Comparison of ENCODE assay signal across 12 cellular contexts in the genomic region with DNA sequence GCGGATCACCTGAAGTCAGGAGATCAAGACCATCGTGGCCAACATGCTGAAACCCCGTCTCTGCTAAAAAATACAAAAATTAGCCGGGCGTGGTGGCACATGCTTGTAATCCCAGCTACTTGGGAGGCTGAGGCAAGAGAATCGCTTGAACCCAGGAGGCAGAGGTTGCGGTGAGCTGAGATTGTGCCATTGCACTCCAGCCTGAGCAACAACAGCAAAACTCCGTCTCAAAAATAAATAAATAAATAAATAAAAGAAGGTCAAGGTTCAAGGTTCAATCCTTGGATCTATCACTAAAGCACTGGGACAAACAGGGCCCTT. TPM values are rescaled to one million over a fixed set of nuclear protein-coding genes. Genes with fewer than 3 reads are reported as not detected.
DNase-seq lines count a peak whose midpoint lies in the region; ATAC-seq, FAIRE-seq and TF ChIP-seq lines count a peak whose summit lies in the region.
"Not testable (repeated sequence)": the region's sequence is repeated elsewhere in the genome, so short reads cannot be mapped to it uniquely, and the experiment has no call there.
"Had no signal": no experiment of that assay in that cellular context is flagged by ENCODE, and none has a peak within 500 bp of the region (broad histone marks: within the 10 kb centered on the region; RNA-seq: fewer than 3 reads in every experiment).

No MANE protein-coding gene starts in this region.

- not testable (repeated sequence) for H3K36me3 ChIP-seq in BLaER1 treated with 17β-estradiol and CSF1 and Interleukin-3, amounts not matched to agents 10 nM and 100 nM; WERI-Rb-1; heart left ventricle; HepG2 (replicated peaks in 1 of 2; ENCODE audit: control insufficient read depth in 1 of 2, insufficient read depth in 2 of 2, low read length in 2 of 2); psoas muscle (ENCODE audit: insufficient read depth in 1 of 2, low read depth in 1 of 2); stomach

- WGBS in heart left ventricle, 4 donors, result 78 to 97% (median 93%) methylated on average over 8 of the region's 8 CpGs
- 14% methylated on average over 8 of the region's 8 CpGs for WGBS in HepG2 (ENCODE audit: low lambda C conversion rate)
- WGBS in psoas muscle, 3 donors, result 84 to 92% (median 87%) methylated on average over 8 of the region's 8 CpGs
- 74 to 85% (median 80%) methylated on average over 8 of the region's 8 CpGs for WGBS in stomach, 5 donors

- H4K20me1 ChIP-seq in BLaER1 treated with 17β-estradiol and CSF1 and Interleukin-3, amounts not matched to agents 10 nM and 100 nM; HepG2 (ENCODE audit: insufficient read depth, low read length): not testable (repeated sequence)

- CTCF ChIA-PET in RWPE1 (lab: Yijun Ruan, JAX), result interaction anchor here (0.6 to 0.8 kb wide), 3 partner anchors 22 to 97 kb away, joined by 3 to 5 read pairs (median 4); no protein-coding TSS in a partner anchor
- CTCF ChIA-PET in HepG2 (lab: Yijun Ruan, JAX; ENCODE audit: low intra/inter-chr PET ratio, low total read pairs), result interaction anchor here (1.1 to 1.2 kb wide), 2 partner anchors 22 to 32 kb away, joined by 3 to 4 read pairs; no protein-coding TSS in a partner anchor

- H3K4me1 ChIP-seq in BLaER1 treated with 17β-estradiol and CSF1 and Interleukin-3, amounts not matched to agents 10 nM and 100 nM, result peaks cover 50 to 100% (median 86%) of the 10 kb centered on the region in 10 experiments
- peaks cover 5 to 62% (median 49%) of the 10 kb centered on the region in 12 donors for H3K4me1 ChIP-seq in heart left ventricle
- peaks cover 91% of the 10 kb centered on the region for H3K4me1 ChIP-seq in HepG2 (ENCODE audit: insufficient read depth, low read length)
- peaks cover 29% of the 10 kb centered on the region for H3K4me1 ChIP-seq in psoas muscle
- H3K4me1 ChIP-seq in stomach, result peaks cover 35 to 64% (median 50%) of the 10 kb centered on the region in 4 donors

- FAIRE-seq in HepG2 (lab: Jason Lieb, UNC), result not testable (repeated sequence)

- not testable (repeated sequence) for H2AFZ ChIP-seq in HepG2 (ENCODE audit: low read length)

- H3K27me3 ChIP-seq in BLaER1 treated with 17β-estradiol and CSF1 and Interleukin-3, amounts not matched to agents 10 nM and 100 nM, result peaks cover 0 to 17% (median 0%) of the 10 kb centered on the region in 11 experiments; a peak in 3 of 22 replicates
- H3K27me3 ChIP-seq in WERI-Rb-1 (ENCODE audit: insufficient read depth, low read depth, severe bottlenecking); heart left ventricle; psoas muscle (ENCODE audit: insufficient read depth in 3 of 3, low read length in 2 of 3): not testable (repeated sequence)
- H3K27me3 ChIP-seq in HepG2 (ENCODE audit: control insufficient read depth in 1 of 2, insufficient read depth in 2 of 2, low read length in 2 of 2) (peaks cover 4 to 11% of the 10 kb centered on the region in 2 experiments), stomach (peaks cover 0 to 24% (median 0%) of the 10 kb centered on the region in 3 donors)

- intact Hi-C loops in heart left ventricle (cut with DNase I) (loop anchor here in 2 of 10 donors (10.0 kb wide), 2 partner anchors 99 to 189 kb away; a partner anchor contains a TSS), HepG2 (cut with micrococcal nuclease; ENCODE audit: unreplicated experiment) (loop anchor here (2.0 kb wide), 1 partner anchor 61 kb away; no protein-coding TSS in a partner anchor)
- intact Hi-C loops in psoas muscle (cut with DNase I); stomach (cut with DNase I; ENCODE audit: low total_unique reads): not testable (repeated sequence)

- H3K4me3 ChIP-seq in BLaER1 treated with 17β-estradiol and CSF1 and Interleukin-3, amounts not matched to agents 10 nM and 100 nM; WERI-Rb-1 (ENCODE audit: low read depth, low read length); heart left ventricle; psoas muscle; stomach: not testable (repeated sequence)
- peak overlapping the region in 1 of 3 experiments; percentile 70; a peak in 3 of 6 replicates for H3K4me3 ChIP-seq in HepG2 (replicated peaks in 1 of 3; ENCODE audit: insufficient read depth in 1 of 3, low read depth in 2 of 3, low read length in 3 of 3)

- H3K27ac ChIP-seq in BLaER1 treated with 17β-estradiol and CSF1 and Interleukin-3, amounts not matched to agents 10 nM and 100 nM, result peak overlapping the region in 8 of 11 experiments; percentile 63 to 84 (median 75); a peak in 16 of 22 replicates
- peak overlapping the region; percentile 86 for H3K27ac ChIP-seq in RWPE1
- H3K27ac ChIP-seq in WERI-Rb-1, result peak overlapping the region; percentile 54; the same call in 1 of the 2 replicates
- peak overlapping the region in 10 of 12 donors; percentile 46 to 81 (median 62) for H3K27ac ChIP-seq in heart left ventricle
- H3K27ac ChIP-seq in HepG2 (ENCODE audit: extremely low read length, insufficient read depth, low read length), result peak overlapping the region; percentile 62
- peak overlapping the region; percentile 36 for H3K27ac ChIP-seq in psoas muscle
- peak overlapping the region; percentile 28 to 68 (median 66) for H3K27ac ChIP-seq in stomach

- not testable (repeated sequence) for ATAC-seq in heart left ventricle, HepG2, psoas muscle

- not testable (repeated sequence) for BruUV-seq in HepG2 (replicated peaks; lab: Mats Ljungman, UMichigan)

- TF ChIP-seq CTCF in RWPE1 (conservative IDR thresholded peaks at IDR 0.05; ENCODE audit: low read depth); WERI-Rb-1 (IDR thresholded peaks at IDR 0.05; ENCODE audit: low read depth, low read length); heart left ventricle (IDR thresholded peaks at IDR 0.05); HepG2 (CRISPR knock-in tag; IDR thresholded peaks at IDR 0.05); psoas muscle (IDR thresholded peaks at IDR 0.05); stomach (IDR thresholded peaks at IDR 0.05): not testable (repeated sequence)

- not testable (repeated sequence) for TF ChIP-seq RAD21 in HepG2 (CRISPR knock-in tag; IDR thresholded peaks at IDR 0.05)

- in situ Hi-C loops in HepG2 (cut with HindIII; ENCODE audit: extremely low pct_ligation_motif_present, low pct_unique_long_range_greater_than_20kb), result not testable (repeated sequence)

- POLR2A ChIA-PET in RWPE1 (lab: Yijun Ruan, JAX; ENCODE audit: low non-redundant PET), result not testable (repeated sequence)
- POLR2A ChIA-PET in HepG2 (lab: Yijun Ruan, JAX), result interaction anchor here (1.0 to 5.7 kb wide), 15 partner anchors 8 to 146 kb away, joined by 3 to 50 read pairs (median 7); a partner anchor contains a TSS

- peak overlapping the region; percentile 36 to 99 (median 93); a peak in 21 of 22 replicates for H3K4me2 ChIP-seq in BLaER1 treated with 17β-estradiol and CSF1 and Interleukin-3, amounts not matched to agents 10 nM and 100 nM
- peak overlapping the region; percentile 96 for H3K4me2 ChIP-seq in HepG2 (ENCODE audit: low read depth, low read length)

- peak overlapping the region in 8 of 11 experiments; percentile 47 to 78 (median 60); a peak in 14 of 22 replicates for H3K9ac ChIP-seq in BLaER1 treated with 17β-estradiol and CSF1 and Interleukin-3, amounts not matched to agents 10 nM and 100 nM
- H3K9ac ChIP-seq in HepG2 (ENCODE audit: insufficient read depth, low read depth, low read length), result not testable (repeated sequence)

- TF ChIP-seq POLR2A in heart left ventricle (IDR thresholded peaks at IDR 0.05); HepG2 (IDR thresholded peaks at IDR 0.05; ENCODE audit: insufficient read depth in 1 of 2, low read depth in 2 of 2, low read length in 2 of 2); stomach (IDR thresholded peaks at IDR 0.05): not testable (repeated sequence)

- peak in 1 of 2 experiments; percentile 4; a peak in 1 of 4 replicates for TF ChIP-seq EP300 in HepG2 (IDR thresholded peaks at IDR 0.05; ENCODE audit: low read depth in 2 of 2, low read length in 2 of 2)
- TF ChIP-seq EP300 in HepG2 (CRISPR knock-in tag; IDR thresholded peaks at IDR 0.05; ENCODE audit: borderline replicate concordance); stomach (IDR thresholded peaks at IDR 0.05): not testable (repeated sequence)

- not testable (repeated sequence) for H3K79me2 ChIP-seq in HepG2 (ENCODE audit: insufficient read depth, low read length)

- not testable (repeated sequence) for H3K9me3 ChIP-seq in BLaER1 treated with 17β-estradiol and CSF1 and Interleukin-3, amounts not matched to agents 10 nM and 100 nM (replicated peaks in 1 of 11); WERI-Rb-1 (ENCODE audit: severe bottlenecking); heart left ventricle; HepG2 (ENCODE audit: low read length); psoas muscle; stomach

- DNase-seq in RWPE1 (ENCODE audit: low spot score); WERI-Rb-1; heart left ventricle; HepG2 (ENCODE audit: low spot score); psoas muscle; stomach: not testable (repeated sequence)

RNA-seq across cellular contexts. Expression of a gene that starts 12.0 kb away (rescaled TPM):
- 10 to 100 TPM; 11.8 to 37.9 (median 21.9) TPM for total RNA-seq in heart left ventricle
- 10 to 100 TPM; 16.7 to 25.9 TPM for polyA plus RNA-seq in heart left ventricle
- total RNA-seq in HepG2 (2016; rRNA removed; fragmentation: Illumina TruSeq; extraction: Trizol), result 27.1 and 28.9 TPM in 2 replicates
- total RNA-seq in HepG2 (2016; cell fraction: cytosol; rRNA removed; fragmentation: Illumina TruSeq; extraction: Trizol; ENCODE audit: low read depth), result 5.2 and 8.2 TPM in 2 replicates
- total RNA-seq in HepG2 (2016; cell fraction: insoluble cytoplasmic fraction; rRNA removed; fragmentation: Illumina TruSeq; extraction: Trizol), result 25.6 and 28.4 TPM in 2 replicates
- total RNA-seq in HepG2 (2016; cell fraction: membrane; rRNA removed; fragmentation: Illumina TruSeq; extraction: Trizol), result 16.6 and 21.7 TPM in 2 replicates
- 14.7 and 17.2 TPM in 2 replicates for total RNA-seq in HepG2 (2016; cell fraction: nucleus; rRNA removed; fragmentation: Illumina TruSeq; extraction: Trizol)
- 18.9 and 23.3 TPM in 2 replicates for polyA plus RNA-seq in HepG2 (2011; rRNA removed)
- 19.3 and 25.5 TPM in 2 replicates for polyA plus RNA-seq in HepG2 (2011; cell fraction: cytosol; rRNA removed)
- polyA plus RNA-seq in HepG2 (2011; cell fraction: nucleus; rRNA removed), result 17.6 and 23.0 TPM in 2 replicates
- polyA plus RNA-seq in HepG2 (2012), result 20.2 and 20.5 TPM in 2 replicates
- polyA plus RNA-seq in HepG2 (2016; cell fraction: cytosol; fragmentation: Illumina TruSeq; extraction: Trizol; ENCODE audit: low read depth), result 6.2 and 7.9 TPM in 2 replicates
- 28.7 and 30.6 TPM in 2 replicates for polyA plus RNA-seq in HepG2 (2016; cell fraction: insoluble cytoplasmic fraction; fragmentation: Illumina TruSeq; extraction: Trizol; ENCODE audit: low read depth)
- 21.0 and 21.3 TPM in 2 replicates for polyA plus RNA-seq in HepG2 (2016; cell fraction: membrane; fragmentation: Illumina TruSeq; extraction: Trizol; ENCODE audit: low read depth)
- polyA plus RNA-seq in HepG2 (2016; cell fraction: nucleus; fragmentation: Illumina TruSeq; extraction: Trizol; ENCODE audit: insufficient read depth, low read depth), result 24.9 and 26.1 TPM in 2 replicates
- polyA minus RNA-seq in HepG2 (2011; rRNA and poly(A)+ RNA removed; ENCODE audit: low replicate concordance), result 0.26 and 16.8 TPM in 2 replicates
- 9.7 and 11.8 TPM in 2 replicates for polyA minus RNA-seq in HepG2 (2011; cell fraction: cytosol; rRNA and poly(A)+ RNA removed)
- polyA minus RNA-seq in HepG2 (2011; cell fraction: nucleus; rRNA and poly(A)+ RNA removed), result 12.9 and 17.7 TPM in 2 replicates
- 10 to 100 TPM in 3 of 4 donors, 1 to 10 TPM in 1; 9.5 to 14.6 (median 11.9) TPM for total RNA-seq in psoas muscle
- polyA plus RNA-seq in psoas muscle, result 10 to 100 TPM in 1 of 3 donors, 1 to 10 TPM in 2; 6.4 to 12.6 (median 8.1) TPM
- 10 to 100 TPM in 3 of 5 donors, 1 to 10 TPM in 1, not detected in 1; 6.8 to 40.4 (median 28.4) TPM for total RNA-seq in stomach
- 100 to 1,000 TPM in 1 of 3 donors, 10 to 100 TPM in 1, 1 to 10 TPM in 1; 9.9 to 101 (median 65.1) TPM for polyA plus RNA-seq in stomach
- total RNA-seq: Calu3; CD4-positive, alpha-beta T cell had no signal

RNA-seq across cellular contexts. Expression of a gene that starts 14.4 kb away (rescaled TPM):
- 1 to 10 TPM; 1.1 to 4.9 (median 2.7) TPM for total RNA-seq in heart left ventricle
- polyA plus RNA-seq in heart left ventricle, result 1 to 10 TPM; 1.2 to 7.6 TPM
- total RNA-seq in HepG2 (2016; rRNA removed; fragmentation: Illumina TruSeq; extraction: Trizol), result 0.52 TPM in 1 of 2 replicates, not detected in the other
- not detected in 2 replicates for total RNA-seq in HepG2 (2016; cell fraction: cytosol; rRNA removed; fragmentation: Illumina TruSeq; extraction: Trizol; ENCODE audit: low read depth)
- total RNA-seq in HepG2 (2016; cell fraction: insoluble cytoplasmic fraction; rRNA removed; fragmentation: Illumina TruSeq; extraction: Trizol), result 0.36 and 0.48 TPM in 2 replicates
- total RNA-seq in HepG2 (2016; cell fraction: membrane; rRNA removed; fragmentation: Illumina TruSeq; extraction: Trizol), result not detected in 2 replicates
- not detected in 2 replicates for total RNA-seq in HepG2 (2016; cell fraction: nucleus; rRNA removed; fragmentation: Illumina TruSeq; extraction: Trizol)
- polyA plus RNA-seq in HepG2 (2011; rRNA removed), result 0.35 and 0.51 TPM in 2 replicates
- not detected in 2 replicates for polyA plus RNA-seq in HepG2 (2011; cell fraction: cytosol; rRNA removed)
- polyA plus RNA-seq in HepG2 (2011; cell fraction: nucleus; rRNA removed), result 0.06 TPM in 1 of 2 replicates, not detected in the other
- polyA plus RNA-seq in HepG2 (2012), result 0.61 and 0.71 TPM in 2 replicates
- polyA plus RNA-seq in HepG2 (2016; cell fraction: cytosol; fragmentation: Illumina TruSeq; extraction: Trizol; ENCODE audit: low read depth), result 0.25 TPM in 1 of 2 replicates, not detected in the other
- not detected in 2 replicates for polyA plus RNA-seq in HepG2 (2016; cell fraction: insoluble cytoplasmic fraction; fragmentation: Illumina TruSeq; extraction: Trizol; ENCODE audit: low read depth)
- not detected in 2 replicates for polyA plus RNA-seq in HepG2 (2016; cell fraction: membrane; fragmentation: Illumina TruSeq; extraction: Trizol; ENCODE audit: low read depth)
- polyA plus RNA-seq in HepG2 (2016; cell fraction: nucleus; fragmentation: Illumina TruSeq; extraction: Trizol; ENCODE audit: insufficient read depth, low read depth), result not detected in 2 replicates
- 0.70 TPM in 1 of 2 replicates, not detected in the other for polyA minus RNA-seq in HepG2 (2011; rRNA and poly(A)+ RNA removed; ENCODE audit: low replicate concordance)
- polyA minus RNA-seq in HepG2 (2011; cell fraction: cytosol; rRNA and poly(A)+ RNA removed), result not detected in 2 replicates
- not detected in 2 replicates for polyA minus RNA-seq in HepG2 (2011; cell fraction: nucleus; rRNA and poly(A)+ RNA removed)
- total RNA-seq in psoas muscle, result 1 to 10 TPM in 2 of 4 donors, under 1 TPM in 2; 0.18 to 1.7 (median 1.0) TPM
- 1 to 10 TPM; 1.2 to 1.6 (median 1.3) TPM for polyA plus RNA-seq in psoas muscle
- total RNA-seq in stomach, result 1 to 10 TPM in 1 of 5 donors, under 1 TPM in 1, not detected in 3; 0.72 to 5.7 TPM
- 10 to 100 TPM in 1 of 3 donors, 1 to 10 TPM in 2; 3.6 to 12.2 (median 4.2) TPM for polyA plus RNA-seq in stomach
- total RNA-seq: Calu3; CD4-positive, alpha-beta T cell had no signal
- polyA plus RNA-seq: A549 had no signal

RNA-seq across cellular contexts. Expression of a gene that starts 24.2 kb away (rescaled TPM):
- 10 to 100 TPM in 7 of 9 donors, 1 to 10 TPM in 2; 6.3 to 49.4 (median 14.1) TPM for total RNA-seq in heart left ventricle
- polyA plus RNA-seq in heart left ventricle, result 10 to 100 TPM; 11.7 to 18.3 TPM
- 4.2 and 7.8 TPM in 2 replicates for total RNA-seq in HepG2 (2016; rRNA removed; fragmentation: Illumina TruSeq; extraction: Trizol)
- 3.3 and 3.4 TPM in 2 replicates for total RNA-seq in HepG2 (2016; cell fraction: cytosol; rRNA removed; fragmentation: Illumina TruSeq; extraction: Trizol; ENCODE audit: low read depth)
- 2.8 and 8.6 TPM in 2 replicates for total RNA-seq in HepG2 (2016; cell fraction: insoluble cytoplasmic fraction; rRNA removed; fragmentation: Illumina TruSeq; extraction: Trizol)
- 3.2 and 3.5 TPM in 2 replicates for total RNA-seq in HepG2 (2016; cell fraction: membrane; rRNA removed; fragmentation: Illumina TruSeq; extraction: Trizol)
- 10.0 and 14.7 TPM in 2 replicates for total RNA-seq in HepG2 (2016; cell fraction: nucleus; rRNA removed; fragmentation: Illumina TruSeq; extraction: Trizol)
- 24.2 and 27.6 TPM in 2 replicates for polyA plus RNA-seq in HepG2 (2011; rRNA removed)
- 9.7 and 15.2 TPM in 2 replicates for polyA plus RNA-seq in HepG2 (2011; cell fraction: cytosol; rRNA removed)
- 96.1 and 124 TPM in 2 replicates for polyA plus RNA-seq in HepG2 (2011; cell fraction: nucleus; rRNA removed)
- 17.9 and 27.7 TPM in 2 replicates for polyA plus RNA-seq in HepG2 (2012)
- polyA plus RNA-seq in HepG2 (2016; cell fraction: cytosol; fragmentation: Illumina TruSeq; extraction: Trizol; ENCODE audit: low read depth), result 1.2 and 1.5 TPM in 2 replicates
- polyA plus RNA-seq in HepG2 (2016; cell fraction: insoluble cytoplasmic fraction; fragmentation: Illumina TruSeq; extraction: Trizol; ENCODE audit: low read depth), result 3.8 and 4.6 TPM in 2 replicates
- polyA plus RNA-seq in HepG2 (2016; cell fraction: membrane; fragmentation: Illumina TruSeq; extraction: Trizol; ENCODE audit: low read depth), result 2.0 and 3.1 TPM in 2 replicates
- 23.9 and 27.3 TPM in 2 replicates for polyA plus RNA-seq in HepG2 (2016; cell fraction: nucleus; fragmentation: Illumina TruSeq; extraction: Trizol; ENCODE audit: insufficient read depth, low read depth)
- 8.1 and 40.4 TPM in 2 replicates for polyA minus RNA-seq in HepG2 (2011; rRNA and poly(A)+ RNA removed; ENCODE audit: low replicate concordance)
- polyA minus RNA-seq in HepG2 (2011; cell fraction: cytosol; rRNA and poly(A)+ RNA removed), result 12.8 and 13.5 TPM in 2 replicates
- 26.5 and 30.6 TPM in 2 replicates for polyA minus RNA-seq in HepG2 (2011; cell fraction: nucleus; rRNA and poly(A)+ RNA removed)
- total RNA-seq in psoas muscle, result 10 to 100 TPM in 3 of 4 donors, 1 to 10 TPM in 1; 6.6 to 23.1 (median 12.4) TPM
- polyA plus RNA-seq in psoas muscle, result 10 to 100 TPM; 11.2 to 14.7 (median 13.9) TPM
- total RNA-seq in stomach, result 100 to 1,000 TPM in 2 of 5 donors, 10 to 100 TPM in 3; 16.9 to 175 (median 43.8) TPM
- polyA plus RNA-seq in stomach, result 10 to 100 TPM in 1 of 3 donors, 1 to 10 TPM in 2; 4.6 to 17.5 (median 9.2) TPM

RNA-seq across cellular contexts. Expression of a gene that starts 58.1 kb away (rescaled TPM):
- total RNA-seq in heart left ventricle (not detected), HepG2 (2016; rRNA removed; fragmentation: Illumina TruSeq; extraction: Trizol) (not detected in 2 replicates), psoas muscle (not detected), stomach (not detected)
- polyA plus RNA-seq in heart left ventricle (under 1 TPM in 1 of 2 donors, not detected in 1; 0.19 TPM), HepG2 (2011; rRNA removed) (0.03 and 0.07 TPM in 2 replicates), psoas muscle (under 1 TPM in 2 of 3 donors, not detected in 1; 0.09 to 0.13 TPM), stomach (under 1 TPM in 1 of 3 donors, not detected in 2; 0.44 TPM)
- not detected in 2 replicates for total RNA-seq in HepG2 (2016; cell fraction: cytosol; rRNA removed; fragmentation: Illumina TruSeq; extraction: Trizol; ENCODE audit: low read depth)
- not detected in 2 replicates for total RNA-seq in HepG2 (2016; cell fraction: insoluble cytoplasmic fraction; rRNA removed; fragmentation: Illumina TruSeq; extraction: Trizol)
- not detected in 2 replicates for total RNA-seq in HepG2 (2016; cell fraction: membrane; rRNA removed; fragmentation: Illumina TruSeq; extraction: Trizol)
- total RNA-seq in HepG2 (2016; cell fraction: nucleus; rRNA removed; fragmentation: Illumina TruSeq; extraction: Trizol), result not detected in 2 replicates
- not detected in 2 replicates for polyA plus RNA-seq in HepG2 (2011; cell fraction: cytosol; rRNA removed)
- polyA plus RNA-seq in HepG2 (2011; cell fraction: nucleus; rRNA removed), result 0.23 and 0.42 TPM in 2 replicates
- polyA plus RNA-seq in HepG2 (2012), result 0.31 TPM in 1 of 2 replicates, not detected in the other
- not detected in 2 replicates for polyA plus RNA-seq in HepG2 (2016; cell fraction: cytosol; fragmentation: Illumina TruSeq; extraction: Trizol; ENCODE audit: low read depth)
- polyA plus RNA-seq in HepG2 (2016; cell fraction: insoluble cytoplasmic fraction; fragmentation: Illumina TruSeq; extraction: Trizol; ENCODE audit: low read depth), result not detected in 2 replicates
- not detected in 2 replicates for polyA plus RNA-seq in HepG2 (2016; cell fraction: membrane; fragmentation: Illumina TruSeq; extraction: Trizol; ENCODE audit: low read depth)
- polyA plus RNA-seq in HepG2 (2016; cell fraction: nucleus; fragmentation: Illumina TruSeq; extraction: Trizol; ENCODE audit: insufficient read depth, low read depth), result not detected in 2 replicates
- polyA minus RNA-seq in HepG2 (2011; rRNA and poly(A)+ RNA removed; ENCODE audit: low replicate concordance), result not detected in 2 replicates
- not detected in 2 replicates for polyA minus RNA-seq in HepG2 (2011; cell fraction: cytosol; rRNA and poly(A)+ RNA removed)
- polyA minus RNA-seq in HepG2 (2011; cell fraction: nucleus; rRNA and poly(A)+ RNA removed), result not detected in 2 replicates
- total RNA-seq: Calu3, Daoy had no signal
- polyA plus RNA-seq: BJ had no signal

Comparison
In these comparisons a context has a peak if more than half of its experiments do, and no peak if none do; other contexts are left out.
1. H3K27ac ChIP-seq: peak in every context shown above with its lines; median percentile 86 in RWPE1; 75 in BLaER1 treated with 17β-estradiol and CSF1 and Interleukin-3, amounts not matched to agents 10 nM and 100 nM; 66 in stomach; 62 in heart left ventricle; 62 in HepG2; 54 in WERI-Rb-1; 36 in psoas muscle.